In the genomic region with DNA sequence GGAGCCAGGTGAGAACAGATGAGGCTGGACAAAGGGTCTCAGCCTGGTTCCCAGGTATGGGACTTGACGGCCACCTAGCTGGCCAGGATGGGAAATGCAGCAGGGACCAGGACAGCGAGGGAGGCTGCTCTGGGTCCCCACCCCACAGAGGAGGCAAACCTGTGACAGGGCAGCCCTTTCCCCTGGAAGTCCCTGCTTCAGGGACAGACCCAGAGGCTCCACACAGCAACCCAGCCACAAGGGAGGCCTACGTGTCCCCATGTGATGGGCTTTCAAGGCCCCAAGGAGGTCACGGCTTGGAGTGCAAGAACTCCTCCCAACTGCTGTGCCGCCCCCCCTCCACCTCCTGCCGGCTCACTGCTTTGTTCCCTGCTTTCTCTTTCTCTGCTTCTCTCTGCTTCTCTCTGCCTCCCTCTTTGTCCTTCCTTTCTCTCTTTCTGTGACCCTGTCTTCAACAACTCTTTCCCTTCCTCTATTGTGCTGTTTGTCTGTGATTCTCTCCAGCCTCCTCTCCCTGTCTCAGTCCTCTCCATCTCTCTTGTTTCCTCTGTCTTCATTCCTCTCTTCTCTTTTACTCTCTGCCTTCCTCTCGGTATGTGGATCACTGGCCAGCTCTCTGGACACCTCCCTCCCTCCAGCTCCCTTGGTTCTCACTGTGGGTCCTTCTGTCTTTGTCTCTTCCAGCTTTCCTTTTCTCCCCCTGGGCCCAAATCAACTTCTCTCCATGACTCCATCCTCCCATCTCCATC, we compare ENCODE assay signal across 1 cellular context.
TF ChIP-seq lines count a peak whose summit lies in the region.

No MANE protein-coding gene starts in this region.

TF ChIP-seq in HEK293, 187 proteins besides CTCF, POLR2A, EP300 and RAD21 (continued from another document):
- TF ChIP-seq SP2 (tag by site-specific recombination; IDR thresholded peaks at IDR 0.05) (0 out of 2 replicates have a peak, but pooled peaks have one; percentile 12), YY1 (tag by site-specific recombination; IDR thresholded peaks at IDR 0.05) (no peak), ZNF501 (tag by site-specific recombination; IDR thresholded peaks at IDR 0.05) (no peak), SALL2 (tag by site-specific recombination; IDR thresholded peaks at IDR 0.05; ENCODE audit: borderline replicate concordance) (no peak), ZNF473 (tag by site-specific recombination; IDR thresholded peaks at IDR 0.05) (no peak), ZNF146 (tag by site-specific recombination; IDR thresholded peaks at IDR 0.05) (no peak), MYNN (tag by site-specific recombination; IDR thresholded peaks at IDR 0.05; ENCODE audit: borderline replicate concordance) (no peak), SCRT1 (tag by site-specific recombination; IDR thresholded peaks at IDR 0.05; ENCODE audit: borderline replicate concordance) (no peak), ZNF560 (tag by site-specific recombination; IDR thresholded peaks at IDR 0.05; ENCODE audit: borderline replicate concordance) (no peak), ZNF561 (tag by site-specific recombination; IDR thresholded peaks at IDR 0.05; ENCODE audit: borderline replicate concordance) (no peak), ZNF239 (tag by site-specific recombination; IDR thresholded peaks at IDR 0.05) (no peak), ZFP41 (tag by site-specific recombination; IDR thresholded peaks at IDR 0.05; ENCODE audit: borderline replicate concordance) (no peak), ZNF112 (tag by site-specific recombination; IDR thresholded peaks at IDR 0.05) (no peak), ZNF555 (tag by site-specific recombination; conservative IDR thresholded peaks at IDR 0.05) (no peak), ZNF571 (tag by site-specific recombination; IDR thresholded peaks at IDR 0.05) (no peak), ZIC2 (tag by site-specific recombination; IDR thresholded peaks at IDR 0.05) (peak; percentile 50; the same call in 1 of the 2 replicates), BCL11A (tag by site-specific recombination; IDR thresholded peaks at IDR 0.05; ENCODE audit: low read depth) (no peak), ZNF548 (tag by site-specific recombination; IDR thresholded peaks at IDR 0.05) (no peak), OVOL3 (tag by site-specific recombination; IDR thresholded peaks at IDR 0.05) (no peak), ZNF747 (tag by site-specific recombination; IDR thresholded peaks at IDR 0.05) (no peak), ZNF214 (tag by site-specific recombination; IDR thresholded peaks at IDR 0.05; ENCODE audit: borderline replicate concordance) (no peak), ZNF830 (tag by site-specific recombination; IDR thresholded peaks at IDR 0.05; ENCODE audit: low read depth) (no peak), ZNF10 (tag by site-specific recombination; IDR thresholded peaks at IDR 0.05) (no peak), ZNF514 (tag by site-specific recombination; IDR thresholded peaks at IDR 0.05) (no peak), ZNF157 (tag by site-specific recombination; IDR thresholded peaks at IDR 0.05) (no peak)
- TF ChIP-seq, protein P1, sequence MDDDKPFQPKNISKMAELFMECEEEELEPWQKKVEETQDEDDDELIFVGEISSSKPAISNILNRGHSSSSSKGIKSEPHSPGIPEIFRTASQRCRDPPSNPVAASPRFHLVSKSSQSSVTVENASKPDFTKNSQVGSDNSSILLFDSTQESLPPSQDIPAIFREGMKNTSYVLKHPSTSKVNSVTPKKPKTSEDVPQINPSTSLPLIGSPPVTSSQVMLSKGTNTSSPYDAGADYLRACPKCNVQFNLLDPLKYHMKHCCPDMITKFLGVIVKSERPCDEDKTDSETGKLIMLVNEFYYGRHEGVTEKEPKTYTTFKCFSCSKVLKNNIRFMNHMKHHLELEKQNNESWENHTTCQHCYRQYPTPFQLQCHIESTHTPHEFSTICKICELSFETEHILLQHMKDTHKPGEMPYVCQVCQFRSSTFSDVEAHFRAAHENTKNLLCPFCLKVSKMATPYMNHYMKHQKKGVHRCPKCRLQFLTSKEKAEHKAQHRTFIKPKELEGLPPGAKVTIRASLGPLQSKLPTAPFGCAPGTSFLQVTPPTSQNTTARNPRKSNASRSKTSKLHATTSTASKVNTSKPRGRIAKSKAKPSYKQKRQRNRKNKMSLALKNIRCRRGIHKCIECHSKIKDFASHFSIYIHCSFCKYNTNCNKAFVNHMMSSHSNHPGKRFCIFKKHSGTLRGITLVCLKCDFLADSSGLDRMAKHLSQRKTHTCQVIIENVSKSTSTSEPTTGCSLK (tag by site-specific recombination; IDR thresholded peaks at IDR 0.05): no peak
- TF ChIP-seq, protein P2, sequence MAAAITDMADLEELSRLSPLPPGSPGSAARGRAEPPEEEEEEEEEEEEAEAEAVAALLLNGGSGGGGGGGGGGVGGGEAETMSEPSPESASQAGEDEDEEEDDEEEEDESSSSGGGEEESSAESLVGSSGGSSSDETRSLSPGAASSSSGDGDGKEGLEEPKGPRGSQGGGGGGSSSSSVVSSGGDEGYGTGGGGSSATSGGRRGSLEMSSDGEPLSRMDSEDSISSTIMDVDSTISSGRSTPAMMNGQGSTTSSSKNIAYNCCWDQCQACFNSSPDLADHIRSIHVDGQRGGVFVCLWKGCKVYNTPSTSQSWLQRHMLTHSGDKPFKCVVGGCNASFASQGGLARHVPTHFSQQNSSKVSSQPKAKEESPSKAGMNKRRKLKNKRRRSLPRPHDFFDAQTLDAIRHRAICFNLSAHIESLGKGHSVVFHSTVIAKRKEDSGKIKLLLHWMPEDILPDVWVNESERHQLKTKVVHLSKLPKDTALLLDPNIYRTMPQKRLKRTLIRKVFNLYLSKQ (tag by site-specific recombination; IDR thresholded peaks at IDR 0.05; ENCODE audit: borderline replicate concordance): no peak
- TF ChIP-seq, protein P3, sequence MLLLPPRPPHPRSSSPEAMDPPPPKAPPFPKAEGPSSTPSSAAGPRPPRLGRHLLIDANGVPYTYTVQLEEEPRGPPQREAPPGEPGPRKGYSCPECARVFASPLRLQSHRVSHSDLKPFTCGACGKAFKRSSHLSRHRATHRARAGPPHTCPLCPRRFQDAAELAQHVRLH (tag by site-specific recombination; IDR thresholded peaks at IDR 0.05): no peak
- TF ChIP-seq, protein P4, sequence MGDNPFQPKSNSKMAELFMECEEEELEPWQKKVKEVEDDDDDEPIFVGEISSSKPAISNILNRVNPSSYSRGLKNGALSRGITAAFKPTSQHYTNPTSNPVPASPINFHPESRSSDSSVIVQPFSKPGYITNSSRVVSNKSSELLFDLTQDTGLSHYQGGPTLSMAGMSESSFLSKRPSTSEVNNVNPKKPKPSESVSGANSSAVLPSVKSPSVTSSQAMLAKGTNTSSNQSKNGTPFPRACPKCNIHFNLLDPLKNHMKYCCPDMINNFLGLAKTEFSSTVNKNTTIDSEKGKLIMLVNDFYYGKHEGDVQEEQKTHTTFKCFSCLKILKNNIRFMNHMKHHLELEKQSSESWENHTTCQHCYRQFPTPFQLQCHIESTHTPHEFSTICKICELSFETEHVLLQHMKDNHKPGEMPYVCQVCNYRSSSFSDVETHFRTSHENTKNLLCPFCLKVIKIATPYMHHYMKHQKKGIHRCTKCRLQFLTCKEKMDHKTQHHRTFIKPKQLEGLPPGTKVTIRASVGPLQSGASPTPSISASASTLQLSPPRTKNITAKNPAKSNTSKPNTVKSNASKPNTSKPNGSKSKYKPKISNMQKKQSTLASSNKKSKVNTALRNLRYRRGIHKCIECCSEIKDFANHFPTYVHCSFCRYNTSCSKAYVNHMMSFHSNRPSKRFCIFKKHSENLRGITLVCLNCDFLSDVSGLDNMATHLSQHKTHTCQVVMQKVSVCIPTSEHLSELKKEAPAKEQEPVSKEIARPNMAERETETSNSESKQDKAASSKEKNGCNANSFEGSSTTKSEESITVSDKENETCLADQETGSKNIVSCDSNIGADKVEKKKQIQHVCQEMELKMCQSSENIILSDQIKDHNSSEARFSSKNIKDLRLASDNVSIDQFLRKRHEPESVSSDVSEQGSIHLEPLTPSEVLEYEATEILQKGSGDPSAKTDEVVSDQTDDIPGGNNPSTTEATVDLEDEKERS (tag by site-specific recombination; IDR thresholded peaks at IDR 0.05): no peak
- TF ChIP-seq, protein P5, sequence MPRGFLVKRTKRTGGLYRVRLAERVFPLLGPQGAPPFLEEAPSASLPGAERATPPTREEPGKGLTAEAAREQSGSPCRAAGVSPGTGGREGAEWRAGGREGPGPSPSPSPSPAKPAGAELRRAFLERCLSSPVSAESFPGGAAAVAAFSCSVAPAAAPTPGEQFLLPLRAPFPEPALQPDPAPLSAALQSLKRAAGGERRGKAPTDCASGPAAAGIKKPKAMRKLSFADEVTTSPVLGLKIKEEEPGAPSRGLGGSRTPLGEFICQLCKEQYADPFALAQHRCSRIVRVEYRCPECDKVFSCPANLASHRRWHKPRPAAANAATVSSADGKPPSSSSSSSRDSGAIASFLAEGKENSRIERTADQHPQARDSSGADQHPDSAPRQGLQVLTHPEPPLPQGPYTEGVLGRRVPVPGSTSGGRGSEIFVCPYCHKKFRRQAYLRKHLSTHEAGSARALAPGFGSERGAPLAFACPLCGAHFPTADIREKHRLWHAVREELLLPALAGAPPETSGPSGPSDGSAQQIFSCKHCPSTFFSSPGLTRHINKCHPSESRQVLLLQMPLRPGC (tag by site-specific recombination; IDR thresholded peaks at IDR 0.05): no peak
- TF ChIP-seq, protein P6, sequence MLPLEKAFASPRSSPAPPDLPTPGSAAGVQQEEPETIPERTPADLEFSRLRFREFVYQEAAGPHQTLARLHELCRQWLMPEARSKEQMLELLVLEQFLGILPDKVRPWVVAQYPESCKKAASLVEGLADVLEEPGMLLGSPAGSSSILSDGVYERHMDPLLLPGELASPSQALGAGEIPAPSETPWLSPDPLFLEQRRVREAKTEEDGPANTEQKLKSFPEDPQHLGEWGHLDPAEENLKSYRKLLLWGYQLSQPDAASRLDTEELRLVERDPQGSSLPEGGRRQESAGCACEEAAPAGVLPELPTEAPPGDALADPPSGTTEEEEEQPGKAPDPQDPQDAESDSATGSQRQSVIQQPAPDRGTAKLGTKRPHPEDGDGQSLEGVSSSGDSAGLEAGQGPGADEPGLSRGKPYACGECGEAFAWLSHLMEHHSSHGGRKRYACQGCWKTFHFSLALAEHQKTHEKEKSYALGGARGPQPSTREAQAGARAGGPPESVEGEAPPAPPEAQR (tag by site-specific recombination; IDR thresholded peaks at IDR 0.05): no peak
- TF ChIP-seq, protein P7, sequence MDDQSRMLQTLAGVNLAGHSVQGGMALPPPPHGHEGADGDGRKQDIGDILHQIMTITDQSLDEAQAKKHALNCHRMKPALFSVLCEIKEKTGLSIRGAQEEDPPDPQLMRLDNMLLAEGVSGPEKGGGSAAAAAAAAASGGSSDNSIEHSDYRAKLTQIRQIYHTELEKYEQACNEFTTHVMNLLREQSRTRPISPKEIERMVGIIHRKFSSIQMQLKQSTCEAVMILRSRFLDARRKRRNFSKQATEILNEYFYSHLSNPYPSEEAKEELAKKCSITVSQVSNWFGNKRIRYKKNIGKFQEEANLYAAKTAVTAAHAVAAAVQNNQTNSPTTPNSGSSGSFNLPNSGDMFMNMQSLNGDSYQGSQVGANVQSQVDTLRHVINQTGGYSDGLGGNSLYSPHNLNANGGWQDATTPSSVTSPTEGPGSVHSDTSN (CRISPR knock-in tag; IDR thresholded peaks at IDR 0.05): no peak
- TF ChIP-seq, protein P8, sequence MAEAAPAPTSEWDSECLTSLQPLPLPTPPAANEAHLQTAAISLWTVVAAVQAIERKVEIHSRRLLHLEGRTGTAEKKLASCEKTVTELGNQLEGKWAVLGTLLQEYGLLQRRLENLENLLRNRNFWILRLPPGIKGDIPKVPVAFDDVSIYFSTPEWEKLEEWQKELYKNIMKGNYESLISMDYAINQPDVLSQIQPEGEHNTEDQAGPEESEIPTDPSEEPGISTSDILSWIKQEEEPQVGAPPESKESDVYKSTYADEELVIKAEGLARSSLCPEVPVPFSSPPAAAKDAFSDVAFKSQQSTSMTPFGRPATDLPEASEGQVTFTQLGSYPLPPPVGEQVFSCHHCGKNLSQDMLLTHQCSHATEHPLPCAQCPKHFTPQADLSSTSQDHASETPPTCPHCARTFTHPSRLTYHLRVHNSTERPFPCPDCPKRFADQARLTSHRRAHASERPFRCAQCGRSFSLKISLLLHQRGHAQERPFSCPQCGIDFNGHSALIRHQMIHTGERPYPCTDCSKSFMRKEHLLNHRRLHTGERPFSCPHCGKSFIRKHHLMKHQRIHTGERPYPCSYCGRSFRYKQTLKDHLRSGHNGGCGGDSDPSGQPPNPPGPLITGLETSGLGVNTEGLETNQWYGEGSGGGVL (tag by site-specific recombination; IDR thresholded peaks at IDR 0.05): no peak
